In the genomic region with DNA sequence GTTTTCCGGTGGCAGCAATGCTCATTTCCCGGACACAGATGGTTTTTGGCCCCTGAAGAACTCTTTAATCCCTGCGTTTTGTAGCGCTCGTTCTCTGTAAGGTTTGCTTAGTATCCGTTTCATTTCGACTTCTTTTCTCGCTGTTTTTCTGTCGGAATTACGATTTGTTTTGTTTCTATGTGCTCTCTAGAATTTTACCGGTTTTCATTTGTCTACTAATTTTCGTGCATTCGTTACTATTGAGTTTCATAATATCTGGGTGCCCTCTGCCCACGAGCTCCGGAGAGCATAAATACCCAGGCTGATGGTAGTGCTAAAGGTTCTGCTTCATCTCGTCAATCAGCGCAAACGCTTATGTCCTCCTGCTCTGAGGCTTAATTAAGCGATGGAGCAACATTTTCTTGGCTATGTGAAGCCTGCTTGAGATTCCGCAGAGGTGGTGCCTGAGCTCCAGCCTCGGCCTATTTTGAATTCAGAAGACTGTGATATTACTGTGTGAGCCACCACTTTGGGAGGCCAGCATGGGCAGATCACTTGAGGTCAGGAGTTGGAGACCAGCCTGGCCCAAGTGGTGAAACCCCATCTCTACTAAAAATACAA, we compare ENCODE assay signal across 1 cellular context.
A peak's percentile ranks its signal among the peaks of the same experiment; 100 is the strongest.
TF ChIP-seq lines count a peak whose summit lies in the region.

No MANE protein-coding gene starts in this region.

TF ChIP-seq in H1, 55 proteins besides CTCF, POLR2A, EP300 and RAD21:
- TF ChIP-seq SP2 (IDR thresholded peaks at IDR 0.05; ENCODE audit: low read length) = no peak
- TF ChIP-seq RNF2 (IDR thresholded peaks at IDR 0.05; ENCODE audit: borderline replicate concordance, low read depth, low read length, missing control alignments, poor library complexity, severe bottlenecking) = peak; percentile 85
- no peak for TF ChIP-seq BRCA1 (IDR thresholded peaks at IDR 0.05; ENCODE audit: low read depth, low read length)
TF ChIP-seq in H1: peak in this region for 1.
